1 cellular context compared by ENCODE assay signal in the genomic region with DNA sequence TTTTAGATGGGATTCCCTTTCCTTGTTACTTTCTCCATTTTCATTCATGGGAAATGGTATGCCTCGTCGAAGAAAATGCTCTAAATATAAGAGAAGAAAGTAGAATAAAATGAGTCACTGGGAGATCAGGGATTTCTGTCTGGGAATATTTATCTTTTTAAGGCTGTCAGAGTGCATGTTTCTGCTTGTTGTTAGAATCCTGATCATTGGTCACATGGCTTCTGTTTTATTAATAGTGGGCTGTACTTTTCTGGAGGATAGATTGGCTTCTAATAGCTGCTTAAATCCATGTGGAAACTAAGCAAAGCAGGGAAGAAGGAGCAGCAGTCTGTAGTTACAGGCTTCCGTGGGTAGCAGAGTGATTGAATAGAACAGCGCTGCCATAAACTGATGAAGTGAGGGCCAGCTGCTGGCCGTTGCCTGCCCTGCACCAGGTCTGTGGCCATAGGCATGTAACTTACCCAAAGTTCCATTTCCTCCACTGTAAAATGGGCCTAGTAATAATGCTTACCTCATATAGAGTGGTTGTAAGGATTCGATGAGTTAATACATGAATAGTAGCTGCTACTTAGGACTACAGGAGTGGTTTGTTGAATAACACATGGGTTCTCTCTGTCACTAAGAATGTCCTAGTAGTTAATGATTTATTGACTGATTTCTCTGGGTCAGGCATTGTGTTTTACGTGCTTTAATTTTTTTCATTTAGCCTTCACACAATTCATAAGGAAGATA.
TF ChIP-seq lines count a peak whose summit lies in the region.

No MANE protein-coding gene starts in this region.

TF ChIP-seq in SK-N-SH treated with all-trans-retinoic acid at 6 μM for 48 hours, 23 proteins besides CTCF, POLR2A, EP300 and RAD21 (continued from another document):
- TF ChIP-seq, protein P1, sequence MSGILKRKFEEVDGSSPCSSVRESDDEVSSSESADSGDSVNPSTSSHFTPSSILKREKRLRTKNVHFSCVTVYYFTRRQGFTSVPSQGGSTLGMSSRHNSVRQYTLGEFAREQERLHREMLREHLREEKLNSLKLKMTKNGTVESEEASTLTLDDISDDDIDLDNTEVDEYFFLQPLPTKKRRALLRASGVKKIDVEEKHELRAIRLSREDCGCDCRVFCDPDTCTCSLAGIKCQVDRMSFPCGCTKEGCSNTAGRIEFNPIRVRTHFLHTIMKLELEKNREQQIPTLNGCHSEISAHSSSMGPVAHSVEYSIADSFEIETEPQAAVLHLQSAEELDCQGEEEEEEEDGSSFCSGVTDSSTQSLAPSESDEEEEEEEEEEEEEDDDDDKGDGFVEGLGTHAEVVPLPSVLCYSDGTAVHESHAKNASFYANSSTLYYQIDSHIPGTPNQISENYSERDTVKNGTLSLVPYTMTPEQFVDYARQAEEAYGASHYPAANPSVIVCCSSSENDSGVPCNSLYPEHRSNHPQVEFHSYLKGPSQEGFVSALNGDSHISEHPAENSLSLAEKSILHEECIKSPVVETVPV (CRISPR knock-in tag; IDR thresholded peaks at IDR 0.05), result no peak
